Comparison of ENCODE assay signal across 1 cellular context in the genomic region with DNA sequence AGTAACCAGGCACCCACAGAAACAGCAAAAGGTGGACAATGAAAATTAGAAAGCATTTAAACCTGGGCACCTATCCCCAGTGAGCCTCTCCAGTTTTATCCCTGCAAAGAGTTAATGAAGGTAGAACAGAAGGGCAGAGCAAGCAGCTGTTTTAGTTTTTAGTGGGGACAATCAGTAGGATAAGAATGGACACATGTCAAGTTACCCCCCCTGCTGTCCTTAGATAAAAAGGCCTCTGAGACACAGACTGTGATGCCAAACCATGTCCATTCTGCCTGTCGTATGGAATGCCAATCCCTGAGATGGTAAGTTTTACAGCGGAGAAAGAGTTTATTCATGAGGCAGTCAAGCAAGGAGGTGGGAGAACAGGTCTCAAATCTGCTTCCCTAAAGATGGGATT.
TF ChIP-seq lines count a peak whose summit lies in the region.

No MANE protein-coding gene starts in this region.

TF ChIP-seq in IMR-90, 13 proteins besides CTCF, POLR2A, EP300 and RAD21 (continued from another document):
- TF ChIP-seq RFX5 (IDR thresholded peaks at IDR 0.05; ENCODE audit: low read depth, low read length) = no peak
